In genomic region chr12:119667577-119668314, GRCh38 we compare ENCODE assay signal across 8 cellular contexts. TPM values are rescaled to one million over a fixed set of nuclear protein-coding genes. Genes with fewer than 3 reads are reported as not detected.
DNase-seq lines count a peak whose midpoint lies in the region; ATAC-seq and TF ChIP-seq lines count a peak whose summit lies in the region.

PRKAB1 (plus strand) TSS chr12:119668133; CDS start chr12:119668245, 112 bp downstream.

- DNase-seq in BE2C: peak; percentile 98
- peak; percentile 97 for DNase-seq in NCI-H460 (ENCODE audit: extremely low read depth, low read depth)
- peak; percentile 92 for DNase-seq in activated CD4-positive, alpha-beta T cell treated with anti-CD3 and anti-CD28 coated beads for 1 hour
- peak; percentile 96 for DNase-seq in cerebellum (ENCODE audit: low spot score)
- DNase-seq in kidney epithelial cell (ENCODE audit: low read depth): peak; percentile 92
- peak; percentile 94 for DNase-seq in stimulated activated CD4-positive, alpha-beta T cell treated with anti-CD3 and anti-CD28 coated beads, Interleukin-15, amount 100 ng/mL, for 48 hours (ENCODE audit: low read depth in 2 of 2)

- H3K27me3 ChIP-seq in BE2C (no peaks in the 10 kb centered on the region), kidney epithelial cell (ENCODE audit: control insufficient read depth, insufficient read depth, low read length) (no peaks in the 10 kb centered on the region)

- ATAC-seq in HG03432 (IDR thresholded peaks at IDR 0.05; ENCODE audit: unreplicated experiment): peak; percentile 95

- peak; percentile 88 for TF ChIP-seq POLR2A in GM19099 (IDR thresholded peaks at IDR 0.05; ENCODE audit: extremely low read depth, insufficient read length, low read depth)

- TF ChIP-seq CTCF in BE2C (IDR thresholded peaks at IDR 0.05; ENCODE audit: low read depth, low read length) (peak; percentile 85), kidney epithelial cell (IDR thresholded peaks at IDR 0.05; ENCODE audit: insufficient read depth, low read length, poor library complexity, severe bottlenecking) (peak; percentile 61)

- H3K4me3 ChIP-seq in BE2C (ENCODE audit: low read depth, low read length) (peak within 1 kb of the TSS; percentile 98), kidney epithelial cell (ENCODE audit: low read depth, low read length) (peak within 1 kb of the TSS; percentile 98)

- no peaks in the 10 kb centered on the region for H3K4me1 ChIP-seq in BE2C

- H3K36me3 ChIP-seq in BE2C (peaks cover 11% of the 10 kb centered on the region), kidney epithelial cell (ENCODE audit: control insufficient read depth, insufficient read depth, low read length) (peaks cover 1% of the 10 kb centered on the region)

- H3K9me3 ChIP-seq in BE2C: no peaks in the 10 kb centered on the region

RNA-seq across cellular contexts. Expression of gene PRKAB1, which starts in this region (rescaled TPM):
- 30.6 TPM for polyA plus RNA-seq in BE2C (2012; ENCODE audit: insufficient read depth, insufficient read length, low read depth)
- total RNA-seq in NCI-H460 (2014; rRNA removed; shearing (Covaris generic)): 15.8 and 18.6 TPM in 2 replicates
- polyA plus RNA-seq in NCI-H460 (2014; cell fraction: nucleus; rRNA removed): 19.5 and 29.5 TPM in 2 replicates
- total RNA-seq in cerebellum (18.1 TPM), kidney epithelial cell (28.9 and 36.6 TPM in 2 replicates)

Comparison
In these comparisons a context has a peak if more than half of its experiments do, and no peak if none do; other contexts are left out.
1. Peak in every context shown above with its lines: DNase-seq, ATAC-seq and H3K4me3 ChIP-seq.